20 cellular contexts compared by ENCODE assay signal in genomic region chr7:20111821-20112542, GRCh38.
"Had no signal": no experiment of that assay in that cellular context is flagged by ENCODE, and none has a peak within 500 bp of the region (broad histone marks: within the 10 kb centered on the region; RNA-seq: fewer than 3 reads in every experiment).

No MANE protein-coding gene starts in this region.

- H3K9me3 ChIP-seq: left lung, stomach, vagina had no signal

- H3K36me3 Mint-ChIP-seq: brain, mesothelial cell of epicardium, T-cell had no signal

- H3K27ac Mint-ChIP-seq: brain, mesothelial cell of epicardium, nephron, T-cell had no signal

- H3K27me3 Mint-ChIP-seq: brain, T-cell had no signal

- DNase-seq: activated CD4-positive, alpha-beta T cell treated with anti-CD3 and anti-CD28 coated beads, Interleukin-2, amount 50 U/mL, for 48 hours; activated gamma-delta T cell treated with Interleukin-2 at 50 U/mL for 16 hours; caudate nucleus; dorsolateral prefrontal cortex; foreskin fibroblast; hypothalamus; islet precursor cell; left lung; nucleus accumbens; posterior cingulate gyrus; retina; stimulated activated CD4-positive, alpha-beta T cell treated with anti-CD3 and anti-CD28 coated beads, Interleukin-2, amount 100 ng/mL, for 24 hours; stomach; T-cell; trophoblast cell had no signal

- H3K4me1 ChIP-seq: vagina had no signal

- H3K4me1 Mint-ChIP-seq: mesothelial cell of epicardium had no signal

- H3K4me3 ChIP-seq: dorsolateral prefrontal cortex, left lung, stomach, vagina had no signal

- H3K36me3 ChIP-seq: left lung, stomach, vagina had no signal

- ATAC-seq: left lung, SK-N-SH treated with all-trans-retinoic acid at 6 μM for 48 hours, T-cell had no signal

- H3K4me3 Mint-ChIP-seq: brain, mesothelial cell of epicardium, nephron, T-cell had no signal

- H3K9me3 Mint-ChIP-seq: mesothelial cell of epicardium, nephron, T-cell had no signal
